Comparison of ENCODE assay signal across 1 cellular context in genomic region chr16:4271176-4272113, GRCh38.
TF ChIP-seq lines count a peak whose summit lies in the region.

No MANE protein-coding gene starts in this region.

TF ChIP-seq in IMR-90, 13 proteins besides CTCF, POLR2A, EP300 and RAD21:
- no peak for TF ChIP-seq CHD1 (IDR thresholded peaks at IDR 0.05; ENCODE audit: low read depth, low read length)
- TF ChIP-seq SMC3 (IDR thresholded peaks at IDR 0.05; ENCODE audit: low read depth, low read length) = peak; percentile 11; the same call in 1 of the 2 replicates
- no peak for TF ChIP-seq RCOR1 (IDR thresholded peaks at IDR 0.05; ENCODE audit: insufficient replicate concordance, low read length)
- TF ChIP-seq MAZ (IDR thresholded peaks at IDR 0.05; ENCODE audit: borderline replicate concordance, low read depth, low read length) = peak; percentile 60; the same call in 1 of the 2 replicates
- peak; percentile 96 for TF ChIP-seq MXI1 (IDR thresholded peaks at IDR 0.05; ENCODE audit: borderline replicate concordance, low read depth, low read length)
- TF ChIP-seq, protein P1, sequence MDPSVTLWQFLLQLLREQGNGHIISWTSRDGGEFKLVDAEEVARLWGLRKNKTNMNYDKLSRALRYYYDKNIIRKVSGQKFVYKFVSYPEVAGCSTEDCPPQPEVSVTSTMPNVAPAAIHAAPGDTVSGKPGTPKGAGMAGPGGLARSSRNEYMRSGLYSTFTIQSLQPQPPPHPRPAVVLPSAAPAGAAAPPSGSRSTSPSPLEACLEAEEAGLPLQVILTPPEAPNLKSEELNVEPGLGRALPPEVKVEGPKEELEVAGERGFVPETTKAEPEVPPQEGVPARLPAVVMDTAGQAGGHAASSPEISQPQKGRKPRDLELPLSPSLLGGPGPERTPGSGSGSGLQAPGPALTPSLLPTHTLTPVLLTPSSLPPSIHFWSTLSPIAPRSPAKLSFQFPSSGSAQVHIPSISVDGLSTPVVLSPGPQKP (IDR thresholded peaks at IDR 0.05; ENCODE audit: borderline replicate concordance, low read depth, low read length) = no peak
- TF ChIP-seq RFX5 (IDR thresholded peaks at IDR 0.05; ENCODE audit: low read depth, low read length) = no peak
- TF ChIP-seq BHLHE40 (IDR thresholded peaks at IDR 0.05; ENCODE audit: low read depth, low read length) = no peak
- no peak for TF ChIP-seq FOS (IDR thresholded peaks at IDR 0.05; ENCODE audit: low read depth, low read length)
- TF ChIP-seq NFE2L2 (IDR thresholded peaks at IDR 0.05; ENCODE audit: low read depth, low read length) = 0 out of 2 replicates have a peak, but pooled peaks have one; percentile 36
- TF ChIP-seq CEBPB (IDR thresholded peaks at IDR 0.05; ENCODE audit: low read depth, low read length) = no peak
- no peak for TF ChIP-seq MAFK (IDR thresholded peaks at IDR 0.05; ENCODE audit: low read depth, low read length)
- TF ChIP-seq USF2 (IDR thresholded peaks at IDR 0.05; ENCODE audit: low read depth, low read length) = peak; percentile 73
